ENCODE assay signal across 8 cellular contexts in the genomic region with DNA sequence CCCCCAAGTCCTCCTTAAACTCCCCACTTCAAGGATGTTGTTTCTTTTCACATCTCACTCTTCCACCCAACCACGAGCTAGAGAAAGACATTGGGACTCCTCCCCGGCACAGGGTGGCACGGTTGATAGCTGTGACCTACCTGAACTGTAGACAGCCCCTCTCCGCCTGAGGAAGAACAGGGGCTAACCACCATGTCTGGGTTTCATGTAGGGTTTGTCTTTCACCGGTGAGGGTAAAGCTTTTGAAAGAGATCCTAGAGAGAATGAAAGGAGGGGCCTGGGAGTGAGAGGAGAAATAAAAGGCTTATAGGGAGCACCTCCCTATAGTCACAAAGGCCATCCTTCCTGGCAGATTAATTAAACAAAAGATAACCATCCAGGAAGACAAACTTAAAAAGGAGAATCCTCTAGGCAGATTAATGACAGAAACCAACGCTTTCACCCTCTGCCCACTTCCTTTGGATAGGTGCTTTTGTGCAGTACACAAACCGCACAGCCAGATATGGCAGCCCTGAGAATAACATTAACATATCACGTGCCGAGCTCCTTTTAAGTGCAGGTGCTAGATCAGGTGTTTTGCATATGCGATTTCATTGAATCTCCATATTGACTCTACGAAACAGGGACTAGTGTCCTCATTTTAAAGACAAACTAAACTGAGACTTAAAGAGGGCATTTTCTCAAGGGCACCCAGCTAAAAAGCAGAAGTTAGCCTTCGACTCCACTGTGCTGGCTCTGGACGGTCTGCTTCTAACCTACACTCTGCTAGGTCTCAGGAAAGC.
DNase-seq lines count a peak whose midpoint lies in the region; ATAC-seq lines count a peak whose summit lies in the region.

No MANE protein-coding gene starts in this region.

- H3K4me3 Mint-ChIP-seq in activated CD4-positive, alpha-beta T cell treated with anti-CD3 and anti-CD28 coated beads for 36 hours, result peak overlapping the region; percentile 45

- no peaks in the 10 kb centered on the region for H3K36me3 Mint-ChIP-seq in activated CD4-positive, alpha-beta T cell treated with anti-CD3 and anti-CD28 coated beads for 36 hours (ENCODE audit: low read depth)

- CTCF ChIA-PET in activated CD4-positive, alpha-beta T cell treated with anti-CD3 and anti-CD28 coated beads for 36 hours (lab: Charles Lee), result interaction anchor here (1.3 to 1.5 kb wide), 2 partner anchors 14 to 176 kb away, joined by 3 read pairs; no protein-coding TSS in a partner anchor

- H3K4me1 Mint-ChIP-seq in activated CD4-positive, alpha-beta T cell treated with anti-CD3 and anti-CD28 coated beads for 36 hours, result peaks cover 37% of the 10 kb centered on the region

- H3K27ac Mint-ChIP-seq in activated CD4-positive, alpha-beta T cell treated with anti-CD3 and anti-CD28 coated beads for 36 hours, result peak overlapping the region; percentile 85

- POLR2A ChIA-PET in activated CD4-positive, alpha-beta T cell treated with anti-CD3 and anti-CD28 coated beads for 36 hours (lab: Charles Lee), result no interaction called here

- peak; percentile 83 for ATAC-seq in activated CD4-positive, alpha-beta T cell treated with anti-CD3 and anti-CD28 coated beads for 36 hours
- ATAC-seq in HG02938 (IDR thresholded peaks at IDR 0.05; ENCODE audit: unreplicated experiment), result peak; percentile 71

- no peaks in the 10 kb centered on the region for H3K27me3 Mint-ChIP-seq in activated CD4-positive, alpha-beta T cell treated with anti-CD3 and anti-CD28 coated beads for 36 hours

- intact Hi-C loops in activated CD4-positive, alpha-beta T cell treated with anti-CD3 and anti-CD28 coated beads for 36 hours (cut with DNase I, micrococcal nuclease), result loop anchor here (2.0 to 10.0 kb wide), 2 partner anchors 338 to 342 kb away; no protein-coding TSS in a partner anchor

- DNase-seq in activated CD4-positive, alpha-beta T cell treated with anti-CD3 and anti-CD28 coated beads for 36 hours, result peak; percentile 73
- DNase-seq in activated CD4-positive, alpha-beta T cell treated with anti-CD3 and anti-CD28 coated beads for 1 hour, result no peak
- peak; percentile 82 for DNase-seq in NCI-H2196 (lab: John Stamatoyannopoulos, UW; ENCODE audit: unreplicated experiment)
- peak; percentile 43 for DNase-seq in activated naive CD4-positive, alpha-beta T cell treated with anti-CD3 and anti-CD28 coated beads, Interleukin-2, amount 50 U/mL, for 16 hours
- no peak for DNase-seq in cerebellar nuclear complex (lab: John Stamatoyannopoulos, UW)
- no peak for DNase-seq in HK-2 (ENCODE audit: unreplicated experiment)
- DNase-seq in HUDEP-2 (lab: John Stamatoyannopoulos, UW; ENCODE audit: unreplicated experiment in 76 of 76), result no peak

- no peaks in the 10 kb centered on the region for H3K9me3 Mint-ChIP-seq in activated CD4-positive, alpha-beta T cell treated with anti-CD3 and anti-CD28 coated beads for 36 hours (ENCODE audit: low read depth)

Comparison
In these comparisons a context has a peak if more than half of its experiments do, and no peak if none do; other contexts are left out.
1. DNase-seq: peak in activated CD4-positive, alpha-beta T cell treated with anti-CD3 and anti-CD28 coated beads for 36 hours (single experiment), NCI-H2196 (single experiment) and activated naive CD4-positive, alpha-beta T cell treated with anti-CD3 and anti-CD28 coated beads, Interleukin-2, amount 50 U/mL, for 16 hours (single experiment); none in activated CD4-positive, alpha-beta T cell treated with anti-CD3 and anti-CD28 coated beads for 1 hour (single experiment), cerebellar nuclear complex (0 of 2), HK-2 (single experiment) and HUDEP-2 (0 of 76).